ENCODE assay signal across 8 cellular contexts in genomic region chr12:10331642-10332239, GRCh38. TPM values are rescaled to one million over a fixed set of nuclear protein-coding genes. Genes with fewer than 3 reads are reported as not detected.
DNase-seq lines count a peak whose midpoint lies in the region; ATAC-seq, FAIRE-seq and TF ChIP-seq lines count a peak whose summit lies in the region.

No MANE protein-coding gene starts in this region.

- H3K9me3 Mint-ChIP-seq in brain, result peaks cover 0 to 8% (median 4%) of the 10 kb centered on the region in 5 experiments

- H3K36me3 Mint-ChIP-seq in brain, result no peaks in the 10 kb centered on the region

- no peaks in the 10 kb centered on the region for H3K4me1 Mint-ChIP-seq in brain

- H3K27ac ChIP-seq in thoracic aorta, result no peak overlapping the region

- ATAC-seq in thoracic aorta (ENCODE audit: insufficient number of reproducible peaks, low FRiP score, low read depth) (no peak), HG03432 (IDR thresholded peaks at IDR 0.05; ENCODE audit: unreplicated experiment) (no peak)

- no peaks in the 10 kb centered on the region for H3K27me3 ChIP-seq in thoracic aorta (replicated peaks; ENCODE audit: insufficient read depth)

- H3K36me3 ChIP-seq in thoracic aorta, result no peaks in the 10 kb centered on the region

- H3K9me3 ChIP-seq in thoracic aorta, result no peaks in the 10 kb centered on the region

- DNase-seq in AG09309 (ENCODE audit: low read depth) (peak; percentile 31), GM19239 (ENCODE audit: insufficient read length, low spot score) (no peak), NCI-H460 (ENCODE audit: extremely low read depth, low read depth) (peak; percentile 60), iris pigment epithelial cell (ENCODE audit: low read depth) (peak; percentile 71), thoracic aorta (ENCODE audit: low spot score) (no peak)
- no peak for DNase-seq in stimulated activated naive CD4-positive, alpha-beta T cell treated with Interleukin-2 at 50 U/mL for 16 hours (lab: John Stamatoyannopoulos, UW)

- FAIRE-seq in GM19239 (lab: Jason Lieb, UNC), result peak; percentile 72

- H3K4me1 ChIP-seq in thoracic aorta (ENCODE audit: control insufficient read depth in 1 of 2, low read depth in 2 of 2), result no peaks in the 10 kb centered on the region

- H3K4me3 ChIP-seq in AG09309 (ENCODE audit: control insufficient read depth, low read depth, low read length) (no peak overlapping the region), thoracic aorta (no peak overlapping the region)

- H3K27me3 Mint-ChIP-seq in brain, result peaks cover 4% of the 10 kb centered on the region

- no peak overlapping the region for H3K4me3 Mint-ChIP-seq in brain

- no peak overlapping the region for H3K27ac Mint-ChIP-seq in brain

- peak; percentile 83 for TF ChIP-seq CTCF in AG09309 (IDR thresholded peaks at IDR 0.05; ENCODE audit: control insufficient read depth, insufficient read depth, low read depth, low read length, missing control alignments)
- TF ChIP-seq CTCF in brain (conservative IDR thresholded peaks at IDR 0.05), result peak; percentile 86 to 89
- TF ChIP-seq CTCF in thoracic aorta (IDR thresholded peaks at IDR 0.05), result peak; percentile 49

RNA-seq across cellular contexts. Expression of gene KLRD1, which starts 24.1 kb away (rescaled TPM):
- total RNA-seq in NCI-H460 (2014; rRNA removed; shearing (Covaris generic)), result not detected in 2 replicates
- polyA plus RNA-seq in NCI-H460 (2014; cell fraction: nucleus; rRNA removed), result not detected in 2 replicates
- polyA plus RNA-seq in brain (ENCODE audit: insufficient read depth, low read depth, low replicate concordance), result 0.46 TPM
- 10 to 100 TPM in 1 of 2 donors, 1 to 10 TPM in 1; 1.9 to 13.0 TPM for total RNA-seq in thoracic aorta

RNA-seq across cellular contexts. Expression of gene KLRK1, which starts 58.1 kb away (rescaled TPM):
- total RNA-seq in NCI-H460 (2014; rRNA removed; shearing (Covaris generic)), result not detected in 2 replicates
- 0.27 TPM in 1 of 2 replicates, not detected in the other for polyA plus RNA-seq in NCI-H460 (2014; cell fraction: nucleus; rRNA removed)
- polyA plus RNA-seq in brain (ENCODE audit: insufficient read depth, low read depth, low replicate concordance), result not detected
- 1 to 10 TPM; 1.2 to 4.5 TPM for total RNA-seq in thoracic aorta

Comparison
In these comparisons a context has a peak if more than half of its experiments do, and no peak if none do; other contexts are left out.
1. DNase-seq: peak in AG09309 (single experiment), NCI-H460 (single experiment) and iris pigment epithelial cell (single experiment); none in GM19239 (single experiment), thoracic aorta (single experiment) and stimulated activated naive CD4-positive, alpha-beta T cell treated with Interleukin-2 at 50 U/mL for 16 hours (single experiment).
2. Peak in every context shown above with its lines, with median percentiles within 50 percentile points of each other: CTCF ChIP-seq.